ENCODE assay signal across 1 cellular context in the genomic region with DNA sequence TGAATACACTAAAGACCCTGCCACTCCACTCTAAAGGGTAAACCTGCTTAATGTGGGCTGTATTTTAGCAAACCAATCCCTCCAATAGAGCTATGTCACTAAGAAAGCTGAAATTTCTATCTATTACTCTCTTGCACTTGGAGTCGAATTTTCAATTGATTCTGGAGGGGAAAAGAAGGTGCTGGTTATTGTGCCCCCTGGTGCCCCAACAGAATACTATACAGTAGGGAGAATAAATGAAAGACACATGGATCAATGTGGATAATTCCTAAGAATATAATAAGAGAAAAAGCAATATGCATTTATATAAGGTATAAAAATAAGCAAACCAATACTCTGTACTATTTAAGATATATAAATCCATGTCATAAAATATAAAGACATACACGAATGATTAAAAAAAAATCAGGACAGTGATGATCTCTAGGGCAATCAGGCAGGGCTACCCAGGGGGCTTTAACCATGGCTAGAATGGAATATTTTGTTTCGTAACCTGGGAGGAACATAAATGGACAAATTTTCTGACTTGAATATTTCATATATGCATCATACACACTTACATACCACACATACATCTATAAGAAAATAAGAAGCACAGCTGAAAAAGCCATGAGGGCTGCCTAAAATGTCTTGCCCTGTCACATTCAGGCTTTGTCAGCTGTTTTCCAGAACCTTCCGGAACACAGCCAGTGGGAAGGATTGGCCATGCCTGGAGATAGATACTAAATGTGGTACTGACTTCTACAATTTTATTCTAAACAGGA.
TF ChIP-seq lines count a peak whose summit lies in the region.

No MANE protein-coding gene starts in this region.

TF ChIP-seq in WTC11, 78 proteins besides CTCF, POLR2A, EP300 and RAD21 (continued from another document):
- TF ChIP-seq, protein P1, sequence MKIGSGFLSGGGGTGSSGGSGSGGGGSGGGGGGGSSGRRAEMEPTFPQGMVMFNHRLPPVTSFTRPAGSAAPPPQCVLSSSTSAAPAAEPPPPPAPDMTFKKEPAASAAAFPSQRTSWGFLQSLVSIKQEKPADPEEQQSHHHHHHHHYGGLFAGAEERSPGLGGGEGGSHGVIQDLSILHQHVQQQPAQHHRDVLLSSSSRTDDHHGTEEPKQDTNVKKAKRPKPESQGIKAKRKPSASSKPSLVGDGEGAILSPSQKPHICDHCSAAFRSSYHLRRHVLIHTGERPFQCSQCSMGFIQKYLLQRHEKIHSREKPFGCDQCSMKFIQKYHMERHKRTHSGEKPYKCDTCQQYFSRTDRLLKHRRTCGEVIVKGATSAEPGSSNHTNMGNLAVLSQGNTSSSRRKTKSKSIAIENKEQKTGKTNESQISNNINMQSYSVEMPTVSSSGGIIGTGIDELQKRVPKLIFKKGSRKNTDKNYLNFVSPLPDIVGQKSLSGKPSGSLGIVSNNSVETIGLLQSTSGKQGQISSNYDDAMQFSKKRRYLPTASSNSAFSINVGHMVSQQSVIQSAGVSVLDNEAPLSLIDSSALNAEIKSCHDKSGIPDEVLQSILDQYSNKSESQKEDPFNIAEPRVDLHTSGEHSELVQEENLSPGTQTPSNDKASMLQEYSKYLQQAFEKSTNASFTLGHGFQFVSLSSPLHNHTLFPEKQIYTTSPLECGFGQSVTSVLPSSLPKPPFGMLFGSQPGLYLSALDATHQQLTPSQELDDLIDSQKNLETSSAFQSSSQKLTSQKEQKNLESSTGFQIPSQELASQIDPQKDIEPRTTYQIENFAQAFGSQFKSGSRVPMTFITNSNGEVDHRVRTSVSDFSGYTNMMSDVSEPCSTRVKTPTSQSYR (CRISPR knock-in tag; IDR thresholded peaks at IDR 0.05): no peak
- TF ChIP-seq, protein P2, sequence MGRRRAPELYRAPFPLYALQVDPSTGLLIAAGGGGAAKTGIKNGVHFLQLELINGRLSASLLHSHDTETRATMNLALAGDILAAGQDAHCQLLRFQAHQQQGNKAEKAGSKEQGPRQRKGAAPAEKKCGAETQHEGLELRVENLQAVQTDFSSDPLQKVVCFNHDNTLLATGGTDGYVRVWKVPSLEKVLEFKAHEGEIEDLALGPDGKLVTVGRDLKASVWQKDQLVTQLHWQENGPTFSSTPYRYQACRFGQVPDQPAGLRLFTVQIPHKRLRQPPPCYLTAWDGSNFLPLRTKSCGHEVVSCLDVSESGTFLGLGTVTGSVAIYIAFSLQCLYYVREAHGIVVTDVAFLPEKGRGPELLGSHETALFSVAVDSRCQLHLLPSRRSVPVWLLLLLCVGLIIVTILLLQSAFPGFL (CRISPR knock-in tag; IDR thresholded peaks at IDR 0.05; ENCODE audit: borderline replicate concordance): no peak
